14 cellular contexts compared by ENCODE assay signal in genomic region chr5:160441352-160441781, GRCh38. TPM values are rescaled to one million over a fixed set of nuclear protein-coding genes. Genes with fewer than 3 reads are reported as not detected.
DNase-seq lines count a peak whose midpoint lies in the region; ATAC-seq and TF ChIP-seq lines count a peak whose summit lies in the region.
"Had no signal": no experiment of that assay in that cellular context is flagged by ENCODE, and none has a peak within 500 bp of the region (broad histone marks: within the 10 kb centered on the region; RNA-seq: fewer than 3 reads in every experiment).

No MANE protein-coding gene starts in this region.

- TF ChIP-seq CTCF in esophagus squamous epithelium (IDR thresholded peaks at IDR 0.05) = no peak

- intact Hi-C loops in activated naive CD4-positive, alpha-beta T cell treated with anti-CD3 and anti-CD28 coated beads for 36 hours (cut with micrococcal nuclease) = no loop called here
- intact Hi-C loops in esophagus squamous epithelium (cut with DNase I) = loop anchor here (10.0 kb wide), 1 partner anchor 63 kb away; no protein-coding TSS in a partner anchor

- no peaks in the 10 kb centered on the region for H3K27me3 Mint-ChIP-seq in activated naive CD4-positive, alpha-beta T cell treated with anti-CD3 and anti-CD28 coated beads, Interleukin-2, amount 50 U/mL, for 24 hours
- H3K27me3 Mint-ChIP-seq in activated naive CD4-positive, alpha-beta T cell treated with anti-CD3 and anti-CD28 coated beads for 36 hours (ENCODE audit: low read depth) = no peaks in the 10 kb centered on the region

- H3K36me3 Mint-ChIP-seq in activated naive CD4-positive, alpha-beta T cell treated with anti-CD3 and anti-CD28 coated beads, Interleukin-2, amount 50 U/mL, for 24 hours = no peaks in the 10 kb centered on the region
- H3K36me3 Mint-ChIP-seq in activated naive CD4-positive, alpha-beta T cell treated with anti-CD3 and anti-CD28 coated beads for 36 hours (ENCODE audit: low read depth) = no peaks in the 10 kb centered on the region

- no peak overlapping the region for H3K4me3 Mint-ChIP-seq in activated naive CD4-positive, alpha-beta T cell treated with anti-CD3 and anti-CD28 coated beads, Interleukin-2, amount 50 U/mL, for 24 hours
- H3K4me3 Mint-ChIP-seq in activated naive CD4-positive, alpha-beta T cell treated with anti-CD3 and anti-CD28 coated beads for 36 hours = no peak overlapping the region
- H3K4me3 Mint-ChIP-seq: nephron, T-helper 17 cell had no signal

- H3K9me3 ChIP-seq in esophagus squamous epithelium (no peaks in the 10 kb centered on the region), MG63 (no peaks in the 10 kb centered on the region)
- H3K9me3 ChIP-seq: ascending aorta had no signal

- CTCF ChIA-PET in activated naive CD4-positive, alpha-beta T cell treated with anti-CD3 and anti-CD28 coated beads for 36 hours (lab: Charles Lee) = interaction anchor here (0.9 to 5.3 kb wide), 6 partner anchors 16 to 96 kb away, joined by 3 to 125 read pairs (median 10); partner anchors contain the start of gene PTTG1

- H3K4me1 ChIP-seq in esophagus squamous epithelium = peaks cover 4 to 17% (median 4%) of the 10 kb centered on the region in 3 donors
- H3K4me1 ChIP-seq: ascending aorta had no signal

- H3K4me3 ChIP-seq in esophagus squamous epithelium (no peak overlapping the region), MG63 (no peak overlapping the region)
- H3K4me3 ChIP-seq: ascending aorta had no signal

- H3K27ac Mint-ChIP-seq in activated naive CD4-positive, alpha-beta T cell treated with anti-CD3 and anti-CD28 coated beads, Interleukin-2, amount 50 U/mL, for 24 hours = peak overlapping the region; percentile 43
- no peak overlapping the region for H3K27ac Mint-ChIP-seq in activated naive CD4-positive, alpha-beta T cell treated with anti-CD3 and anti-CD28 coated beads for 36 hours
- H3K27ac Mint-ChIP-seq: nephron, T-helper 17 cell had no signal

- TF ChIP-seq POLR2A in esophagus squamous epithelium (IDR thresholded peaks at IDR 0.05) = no peak

- H3K27ac ChIP-seq in esophagus squamous epithelium = no peak overlapping the region
- H3K27ac ChIP-seq: ascending aorta had no signal

- DNase-seq in activated naive CD4-positive, alpha-beta T cell treated with anti-CD3 and anti-CD28 coated beads for 36 hours = no peak
- DNase-seq in renal cortical epithelial cell (ENCODE audit: low read depth) (peak; percentile 28), inferior parietal cortex (ENCODE audit: extremely low spot score) (no peak), esophagus squamous epithelium (lab: John Stamatoyannopoulos, UW) (no peak), MG63 (no peak)
- DNase-seq: DMS79 treated with DMSO at 0.1 percent for 48 hours, kidney glomerular epithelial cell, NCI-H2081, T-helper 17 cell had no signal

- H3K36me3 ChIP-seq in esophagus squamous epithelium = no peaks in the 10 kb centered on the region
- no peaks in the 10 kb centered on the region for H3K36me3 ChIP-seq in MG63
- H3K36me3 ChIP-seq: ascending aorta had no signal

- 0 to 10% methylated on average over 1 of the region's 1 CpG for WGBS in esophagus squamous epithelium, 2 donors

- H3K4me1 Mint-ChIP-seq in activated naive CD4-positive, alpha-beta T cell treated with anti-CD3 and anti-CD28 coated beads, Interleukin-2, amount 50 U/mL, for 24 hours = peaks cover 33% of the 10 kb centered on the region
- peaks cover 19% of the 10 kb centered on the region for H3K4me1 Mint-ChIP-seq in activated naive CD4-positive, alpha-beta T cell treated with anti-CD3 and anti-CD28 coated beads for 36 hours (ENCODE audit: low read depth)

- no peaks in the 10 kb centered on the region for H3K9me3 Mint-ChIP-seq in activated naive CD4-positive, alpha-beta T cell treated with anti-CD3 and anti-CD28 coated beads, Interleukin-2, amount 50 U/mL, for 24 hours
- no peaks in the 10 kb centered on the region for H3K9me3 Mint-ChIP-seq in activated naive CD4-positive, alpha-beta T cell treated with anti-CD3 and anti-CD28 coated beads for 36 hours
- H3K9me3 Mint-ChIP-seq: nephron had no signal

- H3K27me3 ChIP-seq in esophagus squamous epithelium (no peaks in the 10 kb centered on the region), MG63 (no peaks in the 10 kb centered on the region)
- H3K27me3 ChIP-seq: ascending aorta had no signal

- peak; percentile 30 for ATAC-seq in GM21619 (IDR thresholded peaks at IDR 0.05; ENCODE audit: unreplicated experiment)
- ATAC-seq in HG03460 (IDR thresholded peaks at IDR 0.05; ENCODE audit: unreplicated experiment) = peak; percentile 35
- ATAC-seq: T-helper 17 cell had no signal

RNA-seq across cellular contexts. Expression of gene PTTG1, which starts 19.7 kb away (rescaled TPM):
- 100 to 1,000 TPM; 254 to 270 TPM for total RNA-seq in activated naive CD4-positive, alpha-beta T cell treated with anti-CD3 and anti-CD28 coated beads for 36 hours
- 19.9 and 107 TPM in 2 replicates for total RNA-seq in renal cortical epithelial cell
- total RNA-seq in esophagus squamous epithelium = 100 to 1,000 TPM in 1 of 4 donors, 10 to 100 TPM in 3; 89.6 to 134 (median 90.1) TPM
- 567 and 761 TPM in 2 replicates for total RNA-seq in MG63 (2014; rRNA removed; shearing (Covaris generic); ENCODE audit: low replicate concordance)

RNA-seq across cellular contexts. Expression of gene SLU7, which starts 22.5 kb away (rescaled TPM):
- total RNA-seq in activated naive CD4-positive, alpha-beta T cell treated with anti-CD3 and anti-CD28 coated beads for 36 hours = 10 to 100 TPM; 33.2 to 34.3 TPM
- total RNA-seq in renal cortical epithelial cell (75.5 and 111 TPM in 2 replicates), esophagus squamous epithelium (10 to 100 TPM; 31.9 to 70.2 (median 45.1) TPM)
- 42.3 and 88.8 TPM in 2 replicates for total RNA-seq in MG63 (2014; rRNA removed; shearing (Covaris generic); ENCODE audit: low replicate concordance)

RNA-seq across cellular contexts. Expression of gene FAM200C, which starts 41.5 kb away (rescaled TPM):
- under 1 TPM; 0.84 to 0.93 TPM for total RNA-seq in activated naive CD4-positive, alpha-beta T cell treated with anti-CD3 and anti-CD28 coated beads for 36 hours
- total RNA-seq in renal cortical epithelial cell (2.6 and 4.3 TPM in 2 replicates), esophagus squamous epithelium (1 to 10 TPM in 3 of 4 donors, under 1 TPM in 1; 0.87 to 3.2 (median 1.8) TPM)
- total RNA-seq in MG63 (2014; rRNA removed; shearing (Covaris generic); ENCODE audit: low replicate concordance) = 4.9 and 6.3 TPM in 2 replicates
- total RNA-seq: ascending aorta, T-helper 17 cell had no signal
